ENCODE assay signal across 11 cellular contexts in genomic region chr4:172957216-172957615, GRCh38.
"Had no signal": no experiment of that assay in that cellular context is flagged by ENCODE, and none has a peak within 500 bp of the region (broad histone marks: within the 10 kb centered on the region; RNA-seq: fewer than 3 reads in every experiment).

No MANE protein-coding gene starts in this region.

- H3K4me1 ChIP-seq: HAP-1 had no signal

- H3K4me2 ChIP-seq: GM23338 had no signal

- FAIRE-seq: H1, H54 had no signal

- DNase-seq: GM23248, GOT3, H7, H9, HCEC 1CT, HFFc6 had no signal

- H2AFZ ChIP-seq: GM23248, GM23338 had no signal

- H3K36me3 ChIP-seq: HAP-1 had no signal

- H3K9ac ChIP-seq: GM23248 had no signal

- H3K9me3 ChIP-seq: HAP-1 had no signal

- ATAC-seq: GM23338, HCT116 had no signal

- H3K4me3 ChIP-seq: GM23248, GM23338, HAP-1 had no signal

- H3K27ac ChIP-seq: GM23248 had no signal
